13 cellular contexts compared by ENCODE assay signal in the genomic region with DNA sequence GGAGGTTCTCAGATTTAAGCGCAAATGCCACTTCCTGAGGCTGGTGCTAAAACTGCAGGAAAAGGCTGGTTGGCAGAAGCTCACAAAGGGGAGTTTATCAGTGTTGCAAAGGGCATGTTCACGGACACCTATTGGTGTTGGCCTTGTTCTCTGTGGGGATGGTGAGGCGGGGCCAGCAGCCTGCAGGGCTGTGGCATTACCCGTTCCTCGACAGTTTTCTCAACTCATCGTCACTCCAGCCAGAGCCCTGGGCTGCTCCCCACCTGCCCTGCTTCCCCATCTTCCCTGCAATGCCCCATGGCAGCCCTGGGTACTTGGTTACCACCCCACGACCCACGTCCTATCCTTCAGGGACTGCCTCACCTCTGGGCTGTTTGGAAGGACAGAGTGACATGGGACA.
"Had no signal": no experiment of that assay in that cellular context is flagged by ENCODE, and none has a peak within 500 bp of the region (broad histone marks: within the 10 kb centered on the region; RNA-seq: fewer than 3 reads in every experiment).

No MANE protein-coding gene starts in this region.

- H3K36me3 ChIP-seq: gastrocnemius medialis, neutrophil, tibial artery, vagina, WERI-Rb-1 had no signal

- H3K36me3 Mint-ChIP-seq: stimulated activated effector memory CD8-positive, alpha-beta T cell treated with anti-CD3 and anti-CD28 coated beads, Interleukin-12 subunit alpha, Interleukin-12 subunit beta, amount 100 ng/mL, for 72 hours had no signal

- H3K27me3 ChIP-seq: gastrocnemius medialis, vagina had no signal

- FAIRE-seq: colon, keratinocyte had no signal

- H3K4me1 Mint-ChIP-seq: activated CD4-positive, alpha-beta T cell treated with anti-CD3 and anti-CD28 coated beads for 36 hours; stimulated activated effector memory CD8-positive, alpha-beta T cell treated with anti-CD3 and anti-CD28 coated beads, Interleukin-12 subunit alpha, Interleukin-12 subunit beta, amount 100 ng/mL, for 72 hours had no signal

- H3K27ac ChIP-seq: gastrocnemius medialis, neutrophil, tibial artery, vagina, WERI-Rb-1 had no signal

- H3K27ac Mint-ChIP-seq: activated CD4-positive, alpha-beta T cell treated with anti-CD3 and anti-CD28 coated beads for 36 hours; activated CD8-positive, alpha-beta T cell treated with anti-CD3 and anti-CD28 coated beads for 36 hours; progenitor cell of endocrine pancreas; stimulated activated effector memory CD8-positive, alpha-beta T cell treated with anti-CD3 and anti-CD28 coated beads, Interleukin-12 subunit alpha, Interleukin-12 subunit beta, amount 100 ng/mL, for 72 hours had no signal

- H3K4me3 Mint-ChIP-seq: activated CD4-positive, alpha-beta T cell treated with anti-CD3 and anti-CD28 coated beads for 36 hours; activated CD8-positive, alpha-beta T cell treated with anti-CD3 and anti-CD28 coated beads for 36 hours; stimulated activated effector memory CD8-positive, alpha-beta T cell treated with anti-CD3 and anti-CD28 coated beads, Interleukin-12 subunit alpha, Interleukin-12 subunit beta, amount 100 ng/mL, for 72 hours had no signal

- ATAC-seq: activated CD4-positive, alpha-beta T cell treated with anti-CD3 and anti-CD28 coated beads for 36 hours; activated CD8-positive, alpha-beta T cell treated with anti-CD3 and anti-CD28 coated beads for 36 hours; gastrocnemius medialis; stimulated activated effector memory CD8-positive, alpha-beta T cell treated with anti-CD3 and anti-CD28 coated beads, Interleukin-12 subunit alpha, Interleukin-12 subunit beta, amount 100 ng/mL, for 72 hours had no signal

- H3K9me3 Mint-ChIP-seq: activated CD8-positive, alpha-beta T cell treated with anti-CD3 and anti-CD28 coated beads for 36 hours; stimulated activated effector memory CD8-positive, alpha-beta T cell treated with anti-CD3 and anti-CD28 coated beads, Interleukin-12 subunit alpha, Interleukin-12 subunit beta, amount 100 ng/mL, for 72 hours had no signal

- DNase-seq: activated CD4-positive, alpha-beta T cell treated with anti-CD3 and anti-CD28 coated beads for 36 hours; activated CD8-positive, alpha-beta memory T cell treated with anti-CD3 and anti-CD28 coated beads, Interleukin-2, amount 50 U/mL, for 48 hours; activated CD8-positive, alpha-beta T cell treated with anti-CD3 and anti-CD28 coated beads for 36 hours; gastrocnemius medialis; T1000; tibial artery; WERI-Rb-1 had no signal

- H3K4me3 ChIP-seq: gastrocnemius medialis, tibial artery, vagina had no signal

- H3K9me3 ChIP-seq: neutrophil, vagina had no signal

- H3K27me3 Mint-ChIP-seq: progenitor cell of endocrine pancreas had no signal
